Comparison of ENCODE assay signal across 13 cellular contexts in genomic region chr1:198605880-198606458, GRCh38. TPM values are rescaled to one million over a fixed set of nuclear protein-coding genes. Genes with fewer than 3 reads are reported as not detected.
A peak's percentile ranks its signal among the peaks of the same experiment; 100 is the strongest.
DNase-seq lines count a peak whose midpoint lies in the region; ATAC-seq and TF ChIP-seq lines count a peak whose summit lies in the region.
"Had no signal": no experiment of that assay in that cellular context is flagged by ENCODE, and none has a peak within 500 bp of the region (broad histone marks: within the 10 kb centered on the region; RNA-seq: fewer than 3 reads in every experiment).

No MANE protein-coding gene starts in this region.

- no peak for ATAC-seq in activated naive CD8-positive, alpha-beta T cell treated with anti-CD3 and anti-CD28 coated beads, Interleukin-2, amount 10 ng/mL, durations not matched to agents 7 days and 5 days (ENCODE audit: low read depth)
- no peak for ATAC-seq in GM19328 (IDR thresholded peaks at IDR 0.05; ENCODE audit: unreplicated experiment)
- no peak for ATAC-seq in mucosa of descending colon
- no peak for ATAC-seq in GM18511 (IDR thresholded peaks at IDR 0.05; ENCODE audit: unreplicated experiment)
- ATAC-seq: gastrocnemius medialis, natural killer cell had no signal

- no peaks in the 10 kb centered on the region for H3K27me3 ChIP-seq in Karpas-422 (ENCODE audit: low read length)
- H3K27me3 ChIP-seq: gastrocnemius medialis, thyroid gland had no signal

- no peak for TF ChIP-seq CTCF in mucosa of descending colon (IDR thresholded peaks at IDR 0.05)

- intact Hi-C loops in mucosa of descending colon (cut with DNase I, micrococcal nuclease) = no loop called here

- H3K36me3 Mint-ChIP-seq in activated naive CD8-positive, alpha-beta T cell treated with anti-CD3 and anti-CD28 coated beads, Interleukin-2, amount 10 ng/mL, durations not matched to agents 7 days and 5 days = peaks cover 18% of the 10 kb centered on the region

- no peaks in the 10 kb centered on the region for H4K20me1 ChIP-seq in Karpas-422 (ENCODE audit: insufficient read depth, low read depth, low read length)

- H3K4me1 Mint-ChIP-seq in activated naive CD8-positive, alpha-beta T cell treated with anti-CD3 and anti-CD28 coated beads, Interleukin-2, amount 10 ng/mL, durations not matched to agents 7 days and 5 days = peaks cover 45% of the 10 kb centered on the region

- POLR2A ChIA-PET in activated naive CD8-positive, alpha-beta T cell treated with anti-CD3 and anti-CD28 coated beads, Interleukin-2, amount 10 ng/mL, durations not matched to agents 7 days and 5 days (lab: Charles Lee) = interaction anchor here (1.1 to 2.2 kb wide), 3 partner anchors 44 to 83 kb away, joined by 3 to 8 read pairs (median 8); no protein-coding TSS in a partner anchor

- no peaks in the 10 kb centered on the region for H3K9me2 ChIP-seq in Karpas-422 (replicated peaks; ENCODE audit: insufficient read depth, low read length)

- H2AFZ ChIP-seq in Karpas-422 (ENCODE audit: low read length) = peak overlapping the region; percentile 61; the same call in 1 of the 2 replicates

- H3K4me1 ChIP-seq in Karpas-422 (ENCODE audit: low read length) (peaks cover 70% of the 10 kb centered on the region), mesodermal cell (ENCODE audit: control insufficient read depth, insufficient read depth, low read length, poor library complexity, severe bottlenecking) (peaks cover 4% of the 10 kb centered on the region), mucosa of descending colon (ENCODE audit: low read depth) (no peaks in the 10 kb centered on the region)
- H3K4me1 ChIP-seq: gastrocnemius medialis, thyroid gland had no signal

- H3K36me3 ChIP-seq in Karpas-422 (ENCODE audit: insufficient read depth, low read length) = no peaks in the 10 kb centered on the region
- H3K36me3 ChIP-seq in mesodermal cell (ENCODE audit: control insufficient read depth, insufficient read depth, low read length) = no peaks in the 10 kb centered on the region
- no peaks in the 10 kb centered on the region for H3K36me3 ChIP-seq in mucosa of descending colon (ENCODE audit: low read depth)
- H3K36me3 ChIP-seq: gastrocnemius medialis, thyroid gland had no signal

- H3K9me3 ChIP-seq in Karpas-422 (ENCODE audit: low read length) (no peaks in the 10 kb centered on the region; the same call in 1 of the 2 replicates), mesodermal cell (ENCODE audit: control insufficient read depth, low read length) (no peaks in the 10 kb centered on the region), mucosa of descending colon (no peaks in the 10 kb centered on the region)
- H3K9me3 ChIP-seq: gastrocnemius medialis, thyroid gland had no signal

- H3K79me2 ChIP-seq in Karpas-422 (ENCODE audit: low read length) = no peaks in the 10 kb centered on the region

- no peaks in the 10 kb centered on the region for H3K27me3 Mint-ChIP-seq in activated naive CD8-positive, alpha-beta T cell treated with anti-CD3 and anti-CD28 coated beads, Interleukin-2, amount 10 ng/mL, durations not matched to agents 7 days and 5 days

- DNase-seq in EL = peak; percentile 79
- no peak for DNase-seq in Karpas-422
- no peak for DNase-seq in activated naive CD8-positive, alpha-beta T cell treated with anti-CD3 and anti-CD28 coated beads, Interleukin-2, amount 10 ng/mL, durations not matched to agents 7 days and 5 days
- DNase-seq in mucosa of descending colon = no peak
- no peak for DNase-seq in putamen (ENCODE audit: low spot score)
- DNase-seq: anterior cingulate cortex, gastrocnemius medialis, kidney, natural killer cell, thyroid gland had no signal

- 66 to 80% methylated on average over 3 to 4 of the region's 5 CpGs for WGBS in mesodermal cell (ENCODE audit: insufficient coverage in 2 of 2), 2 experiments

- peak overlapping the region; percentile 81 for H3K27ac ChIP-seq in Karpas-422 (ENCODE audit: low read length)
- peak overlapping the region; percentile 18 for H3K27ac ChIP-seq in mesodermal cell (ENCODE audit: low read depth, low read length, severe bottlenecking)
- H3K27ac ChIP-seq: gastrocnemius medialis, thyroid gland had no signal

- H3K4me3 ChIP-seq in Karpas-422 (ENCODE audit: low read length) (no peak overlapping the region), mesodermal cell (ENCODE audit: extremely low read depth, insufficient read depth, low read length, poor library complexity, severe bottlenecking) (no peak overlapping the region), mucosa of descending colon (no peak overlapping the region)
- H3K4me3 ChIP-seq: gastrocnemius medialis, thyroid gland had no signal

- H3K9me3 Mint-ChIP-seq in activated naive CD8-positive, alpha-beta T cell treated with anti-CD3 and anti-CD28 coated beads, Interleukin-2, amount 10 ng/mL, durations not matched to agents 7 days and 5 days = peaks cover 8% of the 10 kb centered on the region

- peak overlapping the region; percentile 8; the same call in 1 of the 2 replicates for H3K9ac ChIP-seq in Karpas-422 (ENCODE audit: low read length)

- H3K4me3 Mint-ChIP-seq in activated naive CD8-positive, alpha-beta T cell treated with anti-CD3 and anti-CD28 coated beads, Interleukin-2, amount 10 ng/mL, durations not matched to agents 7 days and 5 days = peak overlapping the region; percentile 18
- H3K4me3 Mint-ChIP-seq: natural killer cell had no signal

- no peak overlapping the region for H3K27ac Mint-ChIP-seq in activated naive CD8-positive, alpha-beta T cell treated with anti-CD3 and anti-CD28 coated beads, Interleukin-2, amount 10 ng/mL, durations not matched to agents 7 days and 5 days
- H3K27ac Mint-ChIP-seq: natural killer cell had no signal

- H3K4me2 ChIP-seq in Karpas-422 (ENCODE audit: low read depth, low read length, poor library complexity, severe bottlenecking) = peak overlapping the region; percentile 52

RNA-seq across cellular contexts. Expression of gene PTPRC, which starts 32.9 kb away (rescaled TPM):
- 367 and 812 TPM in 2 replicates for total RNA-seq in Karpas-422 (2014; rRNA removed; shearing (Covaris generic); ENCODE audit: low replicate concordance)
- total RNA-seq in activated naive CD8-positive, alpha-beta T cell treated with anti-CD3 and anti-CD28 coated beads, Interleukin-2, amount 10 ng/mL, durations not matched to agents 7 days and 5 days = 100 to 1,000 TPM; 828 to 854 TPM
- polyA plus RNA-seq in mesodermal cell (2013, experiment 1 of 2) = not detected
- polyA plus RNA-seq in mesodermal cell (2013, experiment 2 of 2) = 0.30 TPM
- 10 to 100 TPM; 17.9 to 29.4 (median 18.0) TPM for total RNA-seq in mucosa of descending colon

Comparison
In these comparisons a context has a peak if more than half of its experiments do, and no peak if none do; other contexts are left out.
1. RNA of gene PTPRC, which starts 32.9 kb away (total RNA-seq): 828 to 854 TPM in activated naive CD8-positive, alpha-beta T cell treated with anti-CD3 and anti-CD28 coated beads, Interleukin-2, amount 10 ng/mL, durations not matched to agents 7 days and 5 days and 367 to 812 TPM in Karpas-422; 17.9 to 29.4 TPM in mucosa of descending colon; every median in the first group is over 10 times any median in the second.